In the genomic region with DNA sequence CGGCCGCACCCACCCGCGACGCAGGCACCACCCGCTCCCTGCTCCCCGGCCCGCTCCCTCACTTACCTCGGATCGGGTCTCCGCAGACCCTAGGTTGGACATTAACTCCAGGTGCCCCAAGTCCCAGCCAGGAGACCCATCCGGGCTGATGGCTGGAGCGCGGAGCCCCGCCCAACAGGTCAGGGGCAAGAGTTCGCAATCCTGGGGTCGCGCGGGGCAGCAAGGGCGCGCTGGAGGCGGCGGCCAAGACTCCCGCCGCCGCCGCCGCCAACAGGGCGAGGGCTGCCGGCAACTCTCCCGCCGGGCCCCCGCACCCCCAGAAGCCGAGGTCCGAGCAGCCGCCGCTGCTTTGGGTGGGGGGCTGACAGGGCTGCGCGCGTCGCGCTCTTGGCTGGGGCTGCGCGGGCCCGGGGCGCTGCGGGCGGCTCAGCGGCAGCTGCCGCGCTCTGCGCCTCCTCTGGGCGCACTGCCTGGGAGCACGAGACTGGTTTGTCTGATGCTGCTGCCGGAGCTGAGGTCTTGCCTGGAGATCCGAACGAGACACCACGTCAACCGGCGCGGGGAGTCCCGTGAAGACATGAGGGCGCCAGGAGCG, we compare ENCODE assay signal across 7 cellular contexts. TPM values are rescaled to one million over a fixed set of nuclear protein-coding genes. Genes with fewer than 3 reads are reported as not detected.
DNase-seq lines count a peak whose midpoint lies in the region.

No MANE protein-coding gene starts in this region.

- H3K27me3 ChIP-seq in GM23248 (replicated peaks; ENCODE audit: insufficient read depth) (no peaks in the 10 kb centered on the region), mucosa of rectum (ENCODE audit: control insufficient read depth in 2 of 2, insufficient read depth in 2 of 2, low read length in 2 of 2) (peaks cover 37 to 38% of the 10 kb centered on the region in 2 donors)

- no peaks in the 10 kb centered on the region for H3K9me3 ChIP-seq in GM23248 (ENCODE audit: low read depth)
- H3K9me3 ChIP-seq in mucosa of rectum (ENCODE audit: control insufficient read depth in 2 of 2, low read length in 2 of 2) = no peaks in the 10 kb centered on the region

- peak overlapping the region; percentile 90 for H3K4me3 ChIP-seq in GM23248
- peak overlapping the region; percentile 38 to 61 for H3K4me3 ChIP-seq in mucosa of rectum (ENCODE audit: low read length in 2 of 2)

- peaks cover 54% of the 10 kb centered on the region for H3K79me2 ChIP-seq in GM23248 (ENCODE audit: insufficient read depth)

- H3K4me1 ChIP-seq in GM23248 (ENCODE audit: insufficient read depth) (peaks cover 7% of the 10 kb centered on the region), mucosa of rectum (ENCODE audit: control insufficient read depth in 2 of 2, insufficient read depth in 2 of 2, low read length in 2 of 2) (peaks cover 0 to 9% of the 10 kb centered on the region in 2 donors)

- peak overlapping the region; percentile 76 for H2AFZ ChIP-seq in GM23248

- WGBS in GM23248 (ENCODE audit: low coverage in 1 of 2, low lambda C conversion rate in 2 of 2, missing lambda C conversion rate in 2 of 2), 2 experiments = 1 to 2% methylated on average over 37 to 50 of the region's 64 CpGs

- H3F3A ChIP-seq in GM23248 (ENCODE audit: insufficient read depth) = peaks cover 24% of the 10 kb centered on the region

- H3K27ac ChIP-seq in GM23248 (peak overlapping the region; percentile 79), mucosa of rectum (ENCODE audit: low read depth in 2 of 2, low read length in 2 of 2) (peak overlapping the region; percentile 34 to 61)

- H3K4me2 ChIP-seq in GM23248 (ENCODE audit: unreplicated experiment) = peak overlapping the region; percentile 91

- H3K36me3 ChIP-seq in GM23248 (ENCODE audit: low read depth) = no peaks in the 10 kb centered on the region
- no peaks in the 10 kb centered on the region for H3K36me3 ChIP-seq in mucosa of rectum (ENCODE audit: control insufficient read depth in 2 of 2, insufficient read depth in 2 of 2, low read length in 2 of 2)

- H4K20me1 ChIP-seq in GM23248 (ENCODE audit: insufficient read depth) = no peaks in the 10 kb centered on the region

- H3K9me2 ChIP-seq in GM23248 (ENCODE audit: insufficient read depth) = no peaks in the 10 kb centered on the region

- peak; percentile 88 for DNase-seq in GM23248
- peak; percentile 37 for DNase-seq in NCI-H226
- DNase-seq in epidermal melanocyte (ENCODE audit: insufficient read length, low spot score) = peak; percentile 73
- no peak for DNase-seq in activated gamma-delta T cell treated with Interleukin-2 at 50 U/mL for 16 hours
- no peak for DNase-seq in activated CD4-positive, CD25-positive, alpha-beta regulatory T cell treated with anti-CD3 and anti-CD28 coated beads, Interleukin-2, amount 50 U/mL, for 72 hours
- no peak for DNase-seq in OCI-M1 (lab: John Stamatoyannopoulos, UW)

- H3K9ac ChIP-seq in GM23248 (peak overlapping the region; percentile 90), mucosa of rectum (ENCODE audit: low read depth in 1 of 2, low read length in 2 of 2) (peak overlapping the region in 1 of 2 donors; percentile 46)

- in situ Hi-C loops in GM23248 (cut with MboI) = no loop called here

RNA-seq across cellular contexts. Expression of a gene that starts 0.3 kb away (rescaled TPM):
- 2.9 and 3.7 TPM in 2 replicates for total RNA-seq in GM23248 (2014; rRNA removed; shearing (Covaris generic))
- 1.5 and 1.7 TPM in 2 replicates for polyA plus RNA-seq in GM23248 (2016; fragmentation: Nextera tagmentation; extraction: Ambion mirVana)

Comparison
In these comparisons a context has a peak if more than half of its experiments do, and no peak if none do; other contexts are left out.
1. DNase-seq: peak in GM23248 (single experiment), NCI-H226 (single experiment) and epidermal melanocyte (single experiment); none in activated gamma-delta T cell treated with Interleukin-2 at 50 U/mL for 16 hours (single experiment), activated CD4-positive, CD25-positive, alpha-beta regulatory T cell treated with anti-CD3 and anti-CD28 coated beads, Interleukin-2, amount 50 U/mL, for 72 hours (single experiment) and OCI-M1 (single experiment).